ENCODE assay signal across 10 cellular contexts in the genomic region with DNA sequence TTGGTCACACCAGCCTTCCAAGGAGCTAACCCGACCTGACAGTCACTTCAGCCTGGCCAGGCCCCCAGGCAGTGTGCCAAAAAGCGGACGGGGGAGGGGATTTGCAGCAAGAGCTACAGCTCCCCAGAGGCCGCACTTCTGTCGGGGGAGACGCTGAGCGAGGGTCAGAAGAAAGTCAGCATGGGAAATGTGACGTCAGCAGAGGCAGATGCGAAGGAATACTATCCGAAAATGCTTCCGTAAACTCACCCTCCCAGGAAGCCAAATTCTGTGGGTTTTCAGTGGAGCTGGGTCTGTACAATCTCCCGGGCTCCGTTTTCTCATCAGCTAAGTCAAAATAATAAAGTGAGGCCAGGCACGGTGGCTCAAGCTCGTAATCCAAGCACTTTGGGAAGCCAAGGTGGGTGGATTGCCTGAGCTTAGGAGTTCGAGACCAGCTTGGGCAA. TPM values are rescaled to one million over a fixed set of nuclear protein-coding genes. Genes with fewer than 3 reads are reported as not detected.
DNase-seq lines count a peak whose midpoint lies in the region; ATAC-seq, FAIRE-seq and TF ChIP-seq lines count a peak whose summit lies in the region.
"Had no signal": no experiment of that assay in that cellular context is flagged by ENCODE, and none has a peak within 500 bp of the region (broad histone marks: within the 10 kb centered on the region; RNA-seq: fewer than 3 reads in every experiment).

No MANE protein-coding gene starts in this region.

- no peak for TF ChIP-seq POLR2A in testis (IDR thresholded peaks at IDR 0.05)

- TF ChIP-seq CTCF in testis (IDR thresholded peaks at IDR 0.05): no peak

- H3K4me1 ChIP-seq in mesodermal cell (ENCODE audit: control insufficient read depth, insufficient read depth, low read length, poor library complexity, severe bottlenecking) (peaks cover 78% of the 10 kb centered on the region), testis (peaks cover 77% of the 10 kb centered on the region)

- no peak overlapping the region for H3K4me3 Mint-ChIP-seq in activated CD4-positive, alpha-beta T cell treated with anti-CD3 and anti-CD28 coated beads, Interleukin-2, amount 10 ng/mL, durations not matched to agents 7 days and 5 days
- H3K4me3 Mint-ChIP-seq: activated CD4-positive, alpha-beta memory T cell treated with anti-CD3 and anti-CD28 coated beads, Interleukin-2, amount 10 ng/mL, durations not matched to agents 7 days and 5 days had no signal

- CTCF ChIA-PET in activated CD4-positive, alpha-beta T cell treated with anti-CD3 and anti-CD28 coated beads, Interleukin-2, amount 10 ng/mL, durations not matched to agents 7 days and 5 days (lab: Charles Lee): interaction anchor here (1.1 kb wide), 1 partner anchor 50 kb away, joined by 3 read pairs; no protein-coding TSS in a partner anchor

- H3K27ac Mint-ChIP-seq in activated CD4-positive, alpha-beta T cell treated with anti-CD3 and anti-CD28 coated beads, Interleukin-2, amount 10 ng/mL, durations not matched to agents 7 days and 5 days: no peak overlapping the region
- H3K27ac Mint-ChIP-seq: activated CD4-positive, alpha-beta memory T cell treated with anti-CD3 and anti-CD28 coated beads, Interleukin-2, amount 10 ng/mL, durations not matched to agents 7 days and 5 days had no signal

- H3K27me3 ChIP-seq in testis: no peaks in the 10 kb centered on the region

- H3K36me3 ChIP-seq in mesodermal cell (ENCODE audit: control insufficient read depth, insufficient read depth, low read length): peaks cover 27% of the 10 kb centered on the region
- no peaks in the 10 kb centered on the region for H3K36me3 ChIP-seq in testis (ENCODE audit: low read depth, missing control alignments)

- no peaks in the 10 kb centered on the region for H3K9me3 Mint-ChIP-seq in activated CD4-positive, alpha-beta T cell treated with anti-CD3 and anti-CD28 coated beads, Interleukin-2, amount 10 ng/mL, durations not matched to agents 7 days and 5 days
- H3K9me3 Mint-ChIP-seq: activated CD4-positive, alpha-beta memory T cell treated with anti-CD3 and anti-CD28 coated beads, Interleukin-2, amount 10 ng/mL, durations not matched to agents 7 days and 5 days had no signal

- H3K4me3 ChIP-seq in mesodermal cell (ENCODE audit: extremely low read depth, insufficient read depth, low read length, poor library complexity, severe bottlenecking): no peak overlapping the region
- no peak overlapping the region for H3K4me3 ChIP-seq in testis

- H3K27ac ChIP-seq in mesodermal cell (ENCODE audit: low read depth, low read length, severe bottlenecking) (peak overlapping the region; percentile 62), testis (peak overlapping the region; percentile 90 to 93)

- H3K9me3 ChIP-seq in mesodermal cell (ENCODE audit: control insufficient read depth, low read length): no peaks in the 10 kb centered on the region
- H3K9me3 ChIP-seq in testis: no peaks in the 10 kb centered on the region

- ATAC-seq in GM18868 (IDR thresholded peaks at IDR 0.05; ENCODE audit: unreplicated experiment): no peak

- FAIRE-seq in endometrium (lab: Jason Lieb, UNC): peak; percentile 68

- DNase-seq in NCI-H82 (lab: John Stamatoyannopoulos, UW) (peak; percentile 93), testis (peak; percentile 94), NCI-H526 (lab: John Stamatoyannopoulos, UW) (no peak)
- no peak for DNase-seq in activated CD4-positive, alpha-beta T cell treated with anti-CD3 and anti-CD28 coated beads, Interleukin-2, amount 10 ng/mL, durations not matched to agents 7 days and 5 days
- no peak for DNase-seq in activated CD4-positive, alpha-beta T cell treated with anti-CD3 and anti-CD28 coated beads for 48 hours
- DNase-seq: activated CD4-positive, alpha-beta memory T cell treated with anti-CD3 and anti-CD28 coated beads, Interleukin-2, amount 10 ng/mL, durations not matched to agents 7 days and 5 days; NCI-H345 had no signal

- WGBS in mesodermal cell (ENCODE audit: insufficient coverage in 2 of 2), 2 experiments: 56 to 62% methylated on average over 13 to 15 of the region's 16 CpGs
- WGBS in testis, 2 donors: 30 to 41% methylated on average over 15 to 16 of the region's 16 CpGs

- intact Hi-C loops in testis (cut with DNase I; ENCODE audit: low total_unique reads): no loop called here

- H3K27me3 Mint-ChIP-seq in activated CD4-positive, alpha-beta T cell treated with anti-CD3 and anti-CD28 coated beads, Interleukin-2, amount 10 ng/mL, durations not matched to agents 7 days and 5 days: no peaks in the 10 kb centered on the region
- H3K27me3 Mint-ChIP-seq: activated CD4-positive, alpha-beta memory T cell treated with anti-CD3 and anti-CD28 coated beads, Interleukin-2, amount 10 ng/mL, durations not matched to agents 7 days and 5 days had no signal

- POLR2A ChIA-PET in activated CD4-positive, alpha-beta T cell treated with anti-CD3 and anti-CD28 coated beads, Interleukin-2, amount 10 ng/mL, durations not matched to agents 7 days and 5 days (lab: Charles Lee): no interaction called here

- H3K36me3 Mint-ChIP-seq in activated CD4-positive, alpha-beta T cell treated with anti-CD3 and anti-CD28 coated beads, Interleukin-2, amount 10 ng/mL, durations not matched to agents 7 days and 5 days (ENCODE audit: low read depth): peaks cover 12% of the 10 kb centered on the region

- peaks cover 43% of the 10 kb centered on the region for H3K4me1 Mint-ChIP-seq in activated CD4-positive, alpha-beta T cell treated with anti-CD3 and anti-CD28 coated beads, Interleukin-2, amount 10 ng/mL, durations not matched to agents 7 days and 5 days

RNA-seq across cellular contexts. Expression of a gene that starts 28.5 kb away (rescaled TPM):
- polyA plus RNA-seq in mesodermal cell (2013, experiment 1 of 2): 279 TPM
- polyA plus RNA-seq in mesodermal cell (2013, experiment 2 of 2): 263 TPM
- 100 to 1,000 TPM in 1 of 2 donors, 10 to 100 TPM in 1; 96.4 to 101 TPM for total RNA-seq in testis
- polyA plus RNA-seq in testis (ENCODE audit: insufficient read depth, low read depth, low replicate concordance): 66.1 TPM
- 100 to 1,000 TPM; 101 to 107 TPM for total RNA-seq in activated CD4-positive, alpha-beta T cell treated with anti-CD3 and anti-CD28 coated beads, Interleukin-2, amount 10 ng/mL, durations not matched to agents 7 days and 5 days

Comparison
In these comparisons a context has a peak if more than half of its experiments do, and no peak if none do; other contexts are left out.
1. DNase-seq: peak in NCI-H82 (single experiment) and testis (single experiment); none in activated CD4-positive, alpha-beta T cell treated with anti-CD3 and anti-CD28 coated beads, Interleukin-2, amount 10 ng/mL, durations not matched to agents 7 days and 5 days (single experiment), activated CD4-positive, alpha-beta T cell treated with anti-CD3 and anti-CD28 coated beads for 48 hours (single experiment) and NCI-H526 (0 of 2).